1 cellular context compared by ENCODE assay signal in genomic region chr2:128004509-128004908, GRCh38.
TF ChIP-seq lines count a peak whose summit lies in the region.

No MANE protein-coding gene starts in this region.

TF ChIP-seq in K562, 482 proteins besides CTCF, POLR2A, EP300 and RAD21:
- TF ChIP-seq TEAD2 (tag; IDR thresholded peaks at IDR 0.05), result no peak
- TF ChIP-seq ZNF830 (CRISPR knock-in tag; IDR thresholded peaks at IDR 0.05), result no peak
- TF ChIP-seq ZNF274 (IDR thresholded peaks at IDR 0.05; ENCODE audit: borderline replicate concordance, low read depth, low read length), result no peak
- peak; percentile 28; the same call in 1 of the 2 replicates for TF ChIP-seq NFIC (IDR thresholded peaks at IDR 0.05)
- no peak for TF ChIP-seq HSF4 (CRISPR knock-in tag; IDR thresholded peaks at IDR 0.05; ENCODE audit: borderline replicate concordance)
- TF ChIP-seq ZC3H4 (CRISPR knock-in tag; IDR thresholded peaks at IDR 0.05; ENCODE audit: borderline replicate concordance), result no peak
TF ChIP-seq in K562: peak in this region for 1.
